Comparison of ENCODE assay signal across 8 cellular contexts in genomic region chr6:26043389-26044139, GRCh38. TPM values are rescaled to one million over a fixed set of nuclear protein-coding genes. Genes with fewer than 3 reads are reported as not detected.
DNase-seq lines count a peak whose midpoint lies in the region; ATAC-seq, FAIRE-seq and TF ChIP-seq lines count a peak whose summit lies in the region.

No MANE protein-coding gene starts in this region.

- H3K4me2 ChIP-seq in mesenchymal stem cell (ENCODE audit: low read length, poor library complexity, severe bottlenecking), result no peak overlapping the region

- no peak overlapping the region for H3K4ac ChIP-seq in mesenchymal stem cell (ENCODE audit: low read depth in 1 of 2, low read length in 2 of 2)

- H2BK15ac ChIP-seq in mesenchymal stem cell (ENCODE audit: low read depth, poor library complexity, severe bottlenecking), result no peak overlapping the region

- no peaks in the 10 kb centered on the region for H3K9me3 ChIP-seq in effector memory CD4-positive, alpha-beta T cell (ENCODE audit: control insufficient read depth, low read length)
- H3K9me3 ChIP-seq in mesenchymal stem cell (ENCODE audit: control insufficient read depth, low read length) (no peaks in the 10 kb centered on the region), stomach smooth muscle (ENCODE audit: control insufficient read depth in 2 of 2, low read length in 2 of 2) (no peaks in the 10 kb centered on the region)

- peak; percentile 90 for FAIRE-seq in GM12892 (lab: Jason Lieb, UNC)

- DNase-seq in GM12892 (ENCODE audit: insufficient read length), result no peak
- peak; percentile 63 to 66 for DNase-seq in NCI-H187 (lab: John Stamatoyannopoulos, UW)
- DNase-seq in activated CD4-positive, alpha-beta T cell treated with anti-CD3 and anti-CD28 coated beads, Interleukin-2, amount 50 U/mL, for 4 hours, result peak; percentile 42 to 43
- DNase-seq in effector memory CD4-positive, alpha-beta T cell, result peak; percentile 52 to 68 (median 62)
- DNase-seq in mesenchymal stem cell, result no peak
- no peak for DNase-seq in NOMO-1 (lab: John Stamatoyannopoulos, UW; ENCODE audit: unreplicated experiment in 2 of 2)

- ATAC-seq in HG02759 (IDR thresholded peaks at IDR 0.05; ENCODE audit: unreplicated experiment), result peak; percentile 64

- no peak overlapping the region for H4K91ac ChIP-seq in mesenchymal stem cell (ENCODE audit: low read length)

- no peaks in the 10 kb centered on the region for H3K36me3 ChIP-seq in effector memory CD4-positive, alpha-beta T cell (ENCODE audit: control insufficient read depth, insufficient read depth, low read length)
- H3K36me3 ChIP-seq in mesenchymal stem cell (ENCODE audit: control insufficient read depth in 1 of 2, insufficient read depth in 2 of 2, low read depth in 1 of 2, low read length in 2 of 2) (no peaks in the 10 kb centered on the region), stomach smooth muscle (ENCODE audit: control insufficient read depth in 2 of 2, insufficient read depth in 2 of 2, low read length in 2 of 2) (no peaks in the 10 kb centered on the region)

- H2BK120ac ChIP-seq in mesenchymal stem cell (ENCODE audit: low read depth, low read length), result no peak overlapping the region

- H4K8ac ChIP-seq in mesenchymal stem cell (ENCODE audit: low read length), result no peak overlapping the region

- no peaks in the 10 kb centered on the region for H3K4me1 ChIP-seq in effector memory CD4-positive, alpha-beta T cell (ENCODE audit: control insufficient read depth, insufficient read depth, low read length, poor library complexity, severe bottlenecking)
- H3K4me1 ChIP-seq in mesenchymal stem cell (ENCODE audit: control insufficient read depth, insufficient read depth, low read depth, low read length) (no peaks in the 10 kb centered on the region), stomach smooth muscle (ENCODE audit: control insufficient read depth, insufficient read depth, low read length) (peaks cover 12% of the 10 kb centered on the region)

- no peak overlapping the region for H2AFZ ChIP-seq in mesenchymal stem cell (ENCODE audit: low read depth, low read length)

- H3K14ac ChIP-seq in mesenchymal stem cell (ENCODE audit: low read length in 2 of 2), result no peak overlapping the region

- H3K18ac ChIP-seq in mesenchymal stem cell (ENCODE audit: low read depth in 1 of 2, low read length in 2 of 2), result no peak overlapping the region

- over 99% methylated on average over 29 of the region's 32 CpGs for WGBS in mesenchymal stem cell

- H3K9ac ChIP-seq in mesenchymal stem cell (ENCODE audit: low read length) (peak overlapping the region; percentile 87), stomach smooth muscle (ENCODE audit: low read length in 2 of 2) (peak overlapping the region; percentile 75 to 84)

- H3K23ac ChIP-seq in mesenchymal stem cell (ENCODE audit: low read length in 2 of 2), result no peak overlapping the region

- no peak overlapping the region for H2BK5ac ChIP-seq in mesenchymal stem cell (ENCODE audit: low read depth, low read length, poor library complexity, severe bottlenecking)

- H3K4me3 ChIP-seq in effector memory CD4-positive, alpha-beta T cell (ENCODE audit: insufficient read depth, low read depth, low read length, poor library complexity, severe bottlenecking), result peak overlapping the region; percentile 52
- H3K4me3 ChIP-seq in mesenchymal stem cell (ENCODE audit: insufficient read depth in 1 of 2, low read depth in 1 of 2, low read length in 2 of 2) (peak overlapping the region in 1 of 2 experiments; percentile 82), stomach smooth muscle (ENCODE audit: low read length in 2 of 2) (peak overlapping the region; percentile 81 to 86)

- peak overlapping the region; percentile 79 for H3K27ac ChIP-seq in effector memory CD4-positive, alpha-beta T cell (ENCODE audit: insufficient read depth, low read length, poor library complexity, severe bottlenecking)
- H3K27ac ChIP-seq in mesenchymal stem cell (ENCODE audit: low read length, poor library complexity, severe bottlenecking) (no peak overlapping the region), stomach smooth muscle (ENCODE audit: low read length) (peak overlapping the region; percentile 98)

- H2BK12ac ChIP-seq in mesenchymal stem cell (ENCODE audit: low read length in 2 of 2), result no peak overlapping the region

- TF ChIP-seq POLR2A in GM12892 (IDR thresholded peaks at IDR 0.05; ENCODE audit: low read depth, low read length), result peak; percentile 86

- H2AK5ac ChIP-seq in mesenchymal stem cell (ENCODE audit: low read length, severe bottlenecking), result no peak overlapping the region

- no peaks in the 10 kb centered on the region for H3K79me1 ChIP-seq in mesenchymal stem cell (replicated peaks; ENCODE audit: low read length, poor library complexity, severe bottlenecking)

- no peaks in the 10 kb centered on the region for H3K27me3 ChIP-seq in effector memory CD4-positive, alpha-beta T cell (replicated peaks; ENCODE audit: control insufficient read depth, insufficient read depth, low read length, poor library complexity, severe bottlenecking)
- H3K27me3 ChIP-seq in mesenchymal stem cell (ENCODE audit: control insufficient read depth in 1 of 2, insufficient read depth in 1 of 2, low read length in 2 of 2) (no peaks in the 10 kb centered on the region), stomach smooth muscle (ENCODE audit: control insufficient read depth in 1 of 2, insufficient read depth in 2 of 2, low read length in 2 of 2) (no peaks in the 10 kb centered on the region)

RNA-seq across cellular contexts. Expression of gene HFE, which starts 43.7 kb away (rescaled TPM):
- 4.4 TPM for polyA plus RNA-seq in GM12892 (2012; ENCODE audit: missing spikeins)
- polyA plus RNA-seq in mesenchymal stem cell (2013, experiment 1 of 2), result 10.1 TPM
- polyA plus RNA-seq in mesenchymal stem cell (2013, experiment 2 of 2), result 9.2 TPM

Comparison
In these comparisons a context has a peak if more than half of its experiments do, and no peak if none do; other contexts are left out.
1. DNase-seq: peak in NCI-H187 (2 of 2), activated CD4-positive, alpha-beta T cell treated with anti-CD3 and anti-CD28 coated beads, Interleukin-2, amount 50 U/mL, for 4 hours (2 of 2) and effector memory CD4-positive, alpha-beta T cell (3 of 3); none in GM12892 (single experiment), mesenchymal stem cell (single experiment) and NOMO-1 (0 of 2).